Comparison of ENCODE assay signal across 19 cellular contexts in the genomic region with DNA sequence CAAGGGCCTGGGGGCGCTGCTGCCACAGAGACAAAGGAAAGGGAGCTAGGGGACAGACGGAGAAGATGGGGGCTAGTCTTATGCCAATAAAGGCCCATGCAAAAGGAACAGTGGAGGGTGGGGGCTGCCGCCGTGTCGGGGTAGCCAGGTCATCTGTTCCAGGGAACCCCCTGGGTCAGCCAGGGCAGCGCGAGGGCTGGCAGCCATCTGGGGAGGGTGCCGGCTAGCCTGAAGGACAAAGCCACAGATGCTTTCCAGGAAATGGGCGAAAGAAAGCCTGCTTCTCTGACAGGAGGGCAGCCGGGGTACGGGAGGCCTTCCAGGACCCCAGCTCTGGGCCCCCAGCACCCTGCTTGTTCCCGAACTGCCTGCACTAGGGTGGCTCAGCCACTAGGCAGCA.
"Had no signal": no experiment of that assay in that cellular context is flagged by ENCODE, and none has a peak within 500 bp of the region (broad histone marks: within the 10 kb centered on the region; RNA-seq: fewer than 3 reads in every experiment).

No MANE protein-coding gene starts in this region.

- H3K4me3 Mint-ChIP-seq: natural killer cell treated with Interleukin-12 subunit alpha and Interleukin-12 subunit beta and Interleukin-15 and Interleukin-18, amount 100 ng/mL, for 72 hours; stimulated activated memory B cell treated with anti-CD40 and anti-IgM and Interleukin-4, amounts not matched to agents 10 μg/mL and 1 μg/mL and 100 μg/mL, for 72 hours had no signal

- H3K4me2 ChIP-seq: hepatocyte had no signal

- H3K4me3 ChIP-seq: hepatocyte, lung, spleen had no signal

- DNase-seq: cortex of kidney; erythroblast; foreskin keratinocyte; head of caudate nucleus; left colon; left ventricle myocardium superior; mesenchymal stem cell; midbrain; spleen; stimulated activated CD4-positive, alpha-beta T cell treated with anti-CD3 and anti-CD28 coated beads, Interleukin-15, amount 100 ng/mL, for 24 hours; stimulated activated CD4-positive, alpha-beta T cell treated with anti-CD3 and anti-CD28 coated beads, Interleukin-1b, Interleukin-23, amount 100 ng/mL, for 48 hours; stimulated activated CD4-positive, alpha-beta T cell treated with anti-CD3 and anti-CD28 coated beads, Interleukin-4, amount 100 ng/mL, for 24 hours; trophoblast cell had no signal

- H3K4me1 ChIP-seq: foreskin keratinocyte had no signal

- ATAC-seq: foreskin keratinocyte; left colon; left ventricle myocardium superior; natural killer cell treated with Interleukin-12 subunit alpha and Interleukin-12 subunit beta and Interleukin-15 and Interleukin-18, amount 100 ng/mL, for 72 hours; sciatic nerve; stimulated activated memory B cell treated with anti-CD40 and anti-IgM and Interleukin-4, amounts not matched to agents 10 μg/mL and 1 μg/mL and 100 μg/mL, for 72 hours had no signal

- H3K9me3 ChIP-seq: neutrophil, spleen had no signal

- H3K36me3 Mint-ChIP-seq: natural killer cell treated with Interleukin-12 subunit alpha and Interleukin-12 subunit beta and Interleukin-15 and Interleukin-18, amount 100 ng/mL, for 72 hours had no signal

- H3K27ac ChIP-seq: foreskin keratinocyte, hepatocyte, neutrophil, spleen had no signal

- H3K27ac Mint-ChIP-seq: natural killer cell treated with Interleukin-12 subunit alpha and Interleukin-12 subunit beta and Interleukin-15 and Interleukin-18, amount 100 ng/mL, for 72 hours; stimulated activated memory B cell treated with anti-CD40 and anti-IgM and Interleukin-4, amounts not matched to agents 10 μg/mL and 1 μg/mL and 100 μg/mL, for 72 hours had no signal

- H3K9me3 Mint-ChIP-seq: natural killer cell treated with Interleukin-12 subunit alpha and Interleukin-12 subunit beta and Interleukin-15 and Interleukin-18, amount 100 ng/mL, for 72 hours; stimulated activated memory B cell treated with anti-CD40 and anti-IgM and Interleukin-4, amounts not matched to agents 10 μg/mL and 1 μg/mL and 100 μg/mL, for 72 hours had no signal

- H3K27me3 Mint-ChIP-seq: natural killer cell treated with Interleukin-12 subunit alpha and Interleukin-12 subunit beta and Interleukin-15 and Interleukin-18, amount 100 ng/mL, for 72 hours; stimulated activated memory B cell treated with anti-CD40 and anti-IgM and Interleukin-4, amounts not matched to agents 10 μg/mL and 1 μg/mL and 100 μg/mL, for 72 hours had no signal

- H3K27me3 ChIP-seq: foreskin keratinocyte, hepatocyte, neutrophil had no signal
